Comparison of ENCODE assay signal across 8 cellular contexts in the genomic region with DNA sequence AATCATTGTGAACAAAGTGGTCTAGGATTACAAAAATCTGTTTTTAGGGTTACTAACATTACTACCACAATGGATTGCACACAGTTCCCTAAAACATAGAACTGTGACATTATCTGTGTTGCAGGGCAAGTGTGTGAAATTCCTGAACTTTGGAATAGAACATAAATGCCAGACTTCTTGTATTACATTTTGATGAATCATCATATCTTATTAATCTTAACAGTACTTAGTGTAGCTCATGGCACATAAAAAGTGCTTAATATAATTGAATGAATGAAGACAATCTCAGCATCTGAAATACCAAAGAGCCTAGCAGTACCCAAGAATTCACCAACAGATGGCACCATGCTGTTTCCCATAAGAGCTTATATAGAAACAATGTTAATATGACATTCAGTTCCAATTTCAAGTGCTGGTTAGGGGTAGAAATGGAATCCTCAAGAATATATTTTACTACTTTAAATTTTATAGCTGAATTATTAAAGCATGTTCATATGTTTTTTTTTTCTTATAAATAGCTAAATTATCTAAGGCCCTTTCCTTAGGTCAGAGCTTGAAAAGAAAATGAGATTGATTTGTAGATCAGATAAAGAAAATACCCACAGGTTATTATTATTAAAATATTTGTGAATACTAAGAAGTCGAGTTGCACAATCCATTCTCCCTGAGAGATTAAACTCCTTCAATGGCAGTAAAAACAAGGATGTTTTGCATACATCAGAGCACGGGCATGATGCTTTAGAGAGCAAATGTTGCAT. TPM values are rescaled to one million over a fixed set of nuclear protein-coding genes. Genes with fewer than 3 reads are reported as not detected.
DNase-seq lines count a peak whose midpoint lies in the region; ATAC-seq and TF ChIP-seq lines count a peak whose summit lies in the region.

No MANE protein-coding gene starts in this region.

- CTCF ChIA-PET in activated CD4-positive, alpha-beta memory T cell treated with anti-CD3 and anti-CD28 coated beads, Interleukin-2, amount 10 ng/mL, durations not matched to agents 7 days and 5 days (lab: Charles Lee): interaction anchor here (0.8 to 5.1 kb wide), 9 partner anchors 22 to 494 kb away, joined by 3 to 56 read pairs (median 3); no protein-coding TSS in a partner anchor

- no peaks in the 10 kb centered on the region for H3K4me1 Mint-ChIP-seq in activated CD4-positive, alpha-beta memory T cell treated with anti-CD3 and anti-CD28 coated beads, Interleukin-2, amount 10 ng/mL, durations not matched to agents 7 days and 5 days

- H3K27ac Mint-ChIP-seq in activated CD4-positive, alpha-beta memory T cell treated with anti-CD3 and anti-CD28 coated beads, Interleukin-2, amount 10 ng/mL, durations not matched to agents 7 days and 5 days: no peak overlapping the region

- H3K36me3 ChIP-seq in brain microvascular endothelial cell (replicated peaks): no peaks in the 10 kb centered on the region

- H3K27me3 Mint-ChIP-seq in activated CD4-positive, alpha-beta memory T cell treated with anti-CD3 and anti-CD28 coated beads, Interleukin-2, amount 10 ng/mL, durations not matched to agents 7 days and 5 days: peaks cover 7% of the 10 kb centered on the region

- H3K4me3 ChIP-seq in brain microvascular endothelial cell (ENCODE audit: low read depth, low read length): no peak overlapping the region

- DNase-seq in Caki2 (ENCODE audit: low read depth) (peak; percentile 5), NCI-H1105 (lab: John Stamatoyannopoulos, UW) (peak; percentile 20), brain microvascular endothelial cell (peak; percentile 67), left colon (no peak), HK-2 (ENCODE audit: unreplicated experiment) (no peak)
- DNase-seq in activated CD4-positive, alpha-beta memory T cell treated with anti-CD3 and anti-CD28 coated beads, Interleukin-2, amount 10 ng/mL, durations not matched to agents 7 days and 5 days: no peak

- in situ Hi-C loops in Caki2 (cut with HindIII; ENCODE audit: low pct_unique_long_range_greater_than_20kb, low sequenced_read_pairs) (no loop called here), brain microvascular endothelial cell (cut with HindIII; ENCODE audit: low pct_ligation_motif_present, low sequenced_read_pairs) (no loop called here)

- POLR2A ChIA-PET in activated CD4-positive, alpha-beta memory T cell treated with anti-CD3 and anti-CD28 coated beads, Interleukin-2, amount 10 ng/mL, durations not matched to agents 7 days and 5 days (lab: Charles Lee): interaction anchor here (0.7 kb wide), 1 partner anchor 240 kb away, joined by 3 read pairs; no protein-coding TSS in a partner anchor

- no peaks in the 10 kb centered on the region for H3K9me3 Mint-ChIP-seq in activated CD4-positive, alpha-beta memory T cell treated with anti-CD3 and anti-CD28 coated beads, Interleukin-2, amount 10 ng/mL, durations not matched to agents 7 days and 5 days

- H3K36me3 Mint-ChIP-seq in activated CD4-positive, alpha-beta memory T cell treated with anti-CD3 and anti-CD28 coated beads, Interleukin-2, amount 10 ng/mL, durations not matched to agents 7 days and 5 days (ENCODE audit: low read depth): no peaks in the 10 kb centered on the region

- ATAC-seq in GM21390 (IDR thresholded peaks at IDR 0.05; ENCODE audit: unreplicated experiment): peak; percentile 63
- ATAC-seq in left colon: peak; percentile 59
- no peak for ATAC-seq in GM19463 (IDR thresholded peaks at IDR 0.05; ENCODE audit: unreplicated experiment)

- no peak overlapping the region for H3K4me3 Mint-ChIP-seq in activated CD4-positive, alpha-beta memory T cell treated with anti-CD3 and anti-CD28 coated beads, Interleukin-2, amount 10 ng/mL, durations not matched to agents 7 days and 5 days

- intact Hi-C loops in left colon (cut with DNase I, micrococcal nuclease): no loop called here

- H3K27me3 ChIP-seq in brain microvascular endothelial cell (replicated peaks): no peaks in the 10 kb centered on the region

- no peak overlapping the region for H3K27ac ChIP-seq in brain microvascular endothelial cell

- TF ChIP-seq CTCF in brain microvascular endothelial cell (IDR thresholded peaks at IDR 0.05; ENCODE audit: low read depth, low read length, missing control alignments): peak; percentile 62

RNA-seq across cellular contexts. Expression of gene SHISA3, which starts 25.8 kb away (rescaled TPM):
- total RNA-seq in Caki2 (2014; rRNA removed; shearing (Covaris generic); ENCODE audit: low replicate concordance): not detected in 2 replicates
- total RNA-seq in left colon: 1 to 10 TPM in 1 of 2 donors, under 1 TPM in 1; 0.52 to 1.9 TPM
- under 1 TPM; 0.58 to 0.60 TPM for total RNA-seq in activated CD4-positive, alpha-beta memory T cell treated with anti-CD3 and anti-CD28 coated beads, Interleukin-2, amount 10 ng/mL, durations not matched to agents 7 days and 5 days

Comparison
In these comparisons a context has a peak if more than half of its experiments do, and no peak if none do; other contexts are left out.
1. DNase-seq: peak in Caki2 (single experiment), NCI-H1105 (single experiment) and brain microvascular endothelial cell (single experiment); none in left colon (0 of 2), HK-2 (single experiment) and activated CD4-positive, alpha-beta memory T cell treated with anti-CD3 and anti-CD28 coated beads, Interleukin-2, amount 10 ng/mL, durations not matched to agents 7 days and 5 days (single experiment).